In the genomic region with DNA sequence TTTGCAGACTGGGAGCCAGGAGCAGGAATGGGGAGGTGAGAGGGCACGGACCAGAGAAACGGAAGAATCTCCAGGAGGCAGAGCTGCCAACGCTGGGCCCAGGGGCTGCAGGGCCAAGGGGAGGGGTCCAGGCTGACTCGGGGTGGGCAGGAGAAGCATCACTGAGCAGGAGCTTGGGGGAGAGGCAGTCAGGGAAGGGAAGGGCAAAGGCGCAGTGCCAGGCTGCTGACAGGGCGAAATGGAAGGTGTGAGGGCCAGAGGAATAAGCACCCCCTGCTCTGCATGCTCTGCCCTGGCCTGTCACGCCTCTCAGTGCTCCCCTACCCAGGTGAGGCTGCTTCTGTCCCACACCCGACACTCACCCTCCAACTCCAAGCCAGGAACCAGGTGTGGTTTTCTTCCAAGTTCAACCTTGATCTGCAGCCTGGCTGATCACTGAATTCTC, we compare ENCODE assay signal across 17 cellular contexts. TPM values are rescaled to one million over a fixed set of nuclear protein-coding genes. Genes with fewer than 3 reads are reported as not detected.
DNase-seq lines count a peak whose midpoint lies in the region; ATAC-seq and TF ChIP-seq lines count a peak whose summit lies in the region.
"Had no signal": no experiment of that assay in that cellular context is flagged by ENCODE, and none has a peak within 500 bp of the region (broad histone marks: within the 10 kb centered on the region; RNA-seq: fewer than 3 reads in every experiment).

No MANE protein-coding gene starts in this region.

- CTCF ChIA-PET in WTC11 (lab: Charles Lee) (interaction anchor here (1.1 to 1.8 kb wide), 4 partner anchors 15 to 79 kb away, joined by 3 to 14 read pairs (median 4); a partner anchor contains a TSS), PC-3 (lab: Charles Lee) (no interaction called here)

- H3K27me3 ChIP-seq in BLaER1 treated with 17β-estradiol and CSF1 and Interleukin-3, amounts not matched to agents 10 nM and 100 nM = peaks cover 0 to 11% (median 0%) of the 10 kb centered on the region in 11 experiments; a peak in 8 of 22 replicates
- peaks cover 2% of the 10 kb centered on the region for H3K27me3 ChIP-seq in PC-3 (ENCODE audit: low read length)
- H3K27me3 ChIP-seq: left lung, SJSA1 had no signal

- H3K9me2 ChIP-seq in PC-3 (replicated peaks; ENCODE audit: low read length) = no peaks in the 10 kb centered on the region

- H3K27ac Mint-ChIP-seq in WTC11 = no peak overlapping the region
- no peak overlapping the region for H3K27ac Mint-ChIP-seq in activated naive CD8-positive, alpha-beta T cell treated with anti-CD3 and anti-CD28 coated beads for 36 hours

- no peak overlapping the region for H3K27ac ChIP-seq in BLaER1 treated with 17β-estradiol and CSF1 and Interleukin-3, amounts not matched to agents 10 nM and 100 nM
- H3K27ac ChIP-seq in PC-3 (ENCODE audit: low read length) = no peak overlapping the region
- H3K27ac ChIP-seq: SJSA1 had no signal

- no peaks in the 10 kb centered on the region for H3K36me3 Mint-ChIP-seq in WTC11
- no peaks in the 10 kb centered on the region for H3K36me3 Mint-ChIP-seq in activated naive CD8-positive, alpha-beta T cell treated with anti-CD3 and anti-CD28 coated beads for 36 hours

- peaks cover 11 to 68% (median 56%) of the 10 kb centered on the region in 10 experiments for H3K4me1 ChIP-seq in BLaER1 treated with 17β-estradiol and CSF1 and Interleukin-3, amounts not matched to agents 10 nM and 100 nM
- no peaks in the 10 kb centered on the region for H3K4me1 ChIP-seq in PC-3 (ENCODE audit: insufficient read depth, low read length)
- H3K4me1 ChIP-seq: Caco-2 had no signal

- no peak for TF ChIP-seq CTCF in WTC11 (IDR thresholded peaks at IDR 0.05)
- no peak for TF ChIP-seq CTCF in PC-3 (conservative IDR thresholded peaks at IDR 0.05; ENCODE audit: low read depth, low read length)

- H3K9ac ChIP-seq in BLaER1 treated with 17β-estradiol and CSF1 and Interleukin-3, amounts not matched to agents 10 nM and 100 nM = 0 out of 22 replicates have a peak overlapping the region, but pooled peaks of 1 of the 11 experiments have one; percentile 7
- H3K9ac ChIP-seq in PC-3 (ENCODE audit: low read length) = no peak overlapping the region

- POLR2A ChIA-PET in WTC11 (lab: Charles Lee) = no interaction called here
- POLR2A ChIA-PET in PC-3 (lab: Charles Lee; ENCODE audit: unreplicated experiment) = no interaction called here

- peak overlapping the region; percentile 24 to 77 (median 65); a peak in 19 of 22 replicates for H3K4me2 ChIP-seq in BLaER1 treated with 17β-estradiol and CSF1 and Interleukin-3, amounts not matched to agents 10 nM and 100 nM
- no peak overlapping the region for H3K4me2 ChIP-seq in PC-3 (ENCODE audit: low read length)

- no peaks in the 10 kb centered on the region for H3F3A ChIP-seq in PC-3 (ENCODE audit: low read length, unreplicated experiment)

- ATAC-seq in WTC11 = no peak
- ATAC-seq in sciatic nerve = no peak
- ATAC-seq in PC-3 = no peak
- ATAC-seq: activated naive CD8-positive, alpha-beta T cell treated with anti-CD3 and anti-CD28 coated beads, Interleukin-2, amount 50 U/mL, for 24 hours; left lung had no signal

- no peaks in the 10 kb centered on the region for H3K9me3 Mint-ChIP-seq in WTC11
- no peaks in the 10 kb centered on the region for H3K9me3 Mint-ChIP-seq in activated naive CD8-positive, alpha-beta T cell treated with anti-CD3 and anti-CD28 coated beads for 36 hours
- H3K9me3 Mint-ChIP-seq: activated naive CD8-positive, alpha-beta T cell treated with anti-CD3 and anti-CD28 coated beads, Interleukin-2, amount 50 U/mL, for 24 hours had no signal

- no TSS peak for BruUV-seq in PC-3 (replicated peaks; lab: Mats Ljungman, UMichigan)

- DNase-seq in WTC11 (ENCODE audit: low spot score) = peak; percentile 5
- peak; percentile 69 for DNase-seq in left kidney (ENCODE audit: low read depth, low spot score)
- DNase-seq in sciatic nerve (ENCODE audit: low spot score) = peak; percentile 60
- DNase-seq in PC-3 = no peak
- no peak for DNase-seq in KG1 (lab: John Stamatoyannopoulos, UW)
- DNase-seq in activated naive CD8-positive, alpha-beta T cell treated with anti-CD3 and anti-CD28 coated beads for 36 hours = no peak
- no peak for DNase-seq in NOMO-1 (lab: John Stamatoyannopoulos, UW; ENCODE audit: unreplicated experiment in 2 of 2)
- DNase-seq: activated CD4-positive, alpha-beta T cell treated with anti-CD3 and anti-CD28 coated beads for 48 hours; activated naive CD8-positive, alpha-beta T cell treated with anti-CD3 and anti-CD28 coated beads, Interleukin-2, amount 50 U/mL, for 24 hours; effector memory CD4-positive, alpha-beta T cell; Karpas-422; substantia nigra; T-helper 9 cell had no signal

- H3K4me3 ChIP-seq in BLaER1 treated with 17β-estradiol and CSF1 and Interleukin-3, amounts not matched to agents 10 nM and 100 nM = no peak overlapping the region
- H3K4me3 ChIP-seq in PC-3 (ENCODE audit: low read length) = no peak overlapping the region
- H3K4me3 ChIP-seq: left lung, SJSA1 had no signal

- H2AFZ ChIP-seq in PC-3 (ENCODE audit: low read length) = no peak overlapping the region

- H3K36me3 ChIP-seq in BLaER1 treated with 17β-estradiol and CSF1 and Interleukin-3, amounts not matched to agents 10 nM and 100 nM = no peaks in the 10 kb centered on the region
- H3K36me3 ChIP-seq in PC-3 (ENCODE audit: low read depth, low read length) = no peaks in the 10 kb centered on the region
- H3K36me3 ChIP-seq: SJSA1 had no signal

- H3K79me2 ChIP-seq in PC-3 (ENCODE audit: low read length) = no peaks in the 10 kb centered on the region

- peaks cover 0 to 4% (median 0%) of the 10 kb centered on the region in 11 experiments; a peak in 1 of 22 replicates for H4K20me1 ChIP-seq in BLaER1 treated with 17β-estradiol and CSF1 and Interleukin-3, amounts not matched to agents 10 nM and 100 nM
- H4K20me1 ChIP-seq in PC-3 (ENCODE audit: low read length) = no peaks in the 10 kb centered on the region

- H3K4me3 Mint-ChIP-seq in WTC11 = no peak overlapping the region
- H3K4me3 Mint-ChIP-seq in activated naive CD8-positive, alpha-beta T cell treated with anti-CD3 and anti-CD28 coated beads for 36 hours = no peak overlapping the region
- H3K4me3 Mint-ChIP-seq: activated naive CD8-positive, alpha-beta T cell treated with anti-CD3 and anti-CD28 coated beads, Interleukin-2, amount 50 U/mL, for 24 hours had no signal

- peaks cover 14% of the 10 kb centered on the region for H3K4me1 Mint-ChIP-seq in WTC11
- H3K4me1 Mint-ChIP-seq in activated naive CD8-positive, alpha-beta T cell treated with anti-CD3 and anti-CD28 coated beads for 36 hours = no peaks in the 10 kb centered on the region
- H3K4me1 Mint-ChIP-seq: activated naive CD8-positive, alpha-beta T cell treated with anti-CD3 and anti-CD28 coated beads, Interleukin-2, amount 50 U/mL, for 24 hours had no signal

- H3K27me3 Mint-ChIP-seq in WTC11 (ENCODE audit: low read depth) = no peaks in the 10 kb centered on the region
- H3K27me3 Mint-ChIP-seq in activated naive CD8-positive, alpha-beta T cell treated with anti-CD3 and anti-CD28 coated beads for 36 hours = peaks cover 15% of the 10 kb centered on the region

- intact Hi-C loops in sciatic nerve (cut with DNase I) (no loop called here), PC-3 (cut with micrococcal nuclease) (no loop called here)

- no peaks in the 10 kb centered on the region for H3K9me3 ChIP-seq in BLaER1 treated with 17β-estradiol and CSF1 and Interleukin-3, amounts not matched to agents 10 nM and 100 nM (replicated peaks in 1 of 11)
- no peaks in the 10 kb centered on the region for H3K9me3 ChIP-seq in PC-3 (ENCODE audit: low read length)
- H3K9me3 ChIP-seq: Caco-2, left lung, SJSA1 had no signal

TF ChIP-seq in WTC11, 78 proteins besides CTCF, POLR2A, EP300 and RAD21 (continues in another document):
- TF ChIP-seq, protein P1, sequence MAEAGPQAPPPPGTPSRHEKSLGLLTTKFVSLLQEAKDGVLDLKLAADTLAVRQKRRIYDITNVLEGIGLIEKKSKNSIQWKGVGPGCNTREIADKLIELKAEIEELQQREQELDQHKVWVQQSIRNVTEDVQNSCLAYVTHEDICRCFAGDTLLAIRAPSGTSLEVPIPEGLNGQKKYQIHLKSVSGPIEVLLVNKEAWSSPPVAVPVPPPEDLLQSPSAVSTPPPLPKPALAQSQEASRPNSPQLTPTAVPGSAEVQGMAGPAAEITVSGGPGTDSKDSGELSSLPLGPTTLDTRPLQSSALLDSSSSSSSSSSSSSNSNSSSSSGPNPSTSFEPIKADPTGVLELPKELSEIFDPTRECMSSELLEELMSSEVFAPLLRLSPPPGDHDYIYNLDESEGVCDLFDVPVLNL (CRISPR knock-in tag; IDR thresholded peaks at IDR 0.05; ENCODE audit: borderline replicate concordance, low read depth) = no peak
- TF ChIP-seq, protein P2, sequence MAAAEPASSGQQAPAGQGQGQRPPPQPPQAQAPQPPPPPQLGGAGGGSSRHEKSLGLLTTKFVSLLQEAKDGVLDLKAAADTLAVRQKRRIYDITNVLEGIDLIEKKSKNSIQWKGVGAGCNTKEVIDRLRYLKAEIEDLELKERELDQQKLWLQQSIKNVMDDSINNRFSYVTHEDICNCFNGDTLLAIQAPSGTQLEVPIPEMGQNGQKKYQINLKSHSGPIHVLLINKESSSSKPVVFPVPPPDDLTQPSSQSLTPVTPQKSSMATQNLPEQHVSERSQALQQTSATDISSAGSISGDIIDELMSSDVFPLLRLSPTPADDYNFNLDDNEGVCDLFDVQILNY (CRISPR knock-in tag; IDR thresholded peaks at IDR 0.05) = no peak
- TF ChIP-seq ZBTB21 (CRISPR knock-in tag; IDR thresholded peaks at IDR 0.05; ENCODE audit: borderline replicate concordance) = no peak
- no peak for TF ChIP-seq TEAD4 (CRISPR knock-in tag; IDR thresholded peaks at IDR 0.05)
- TF ChIP-seq SP1 (CRISPR knock-in tag; conservative IDR thresholded peaks at IDR 0.05) = no peak
- TF ChIP-seq, protein P3, sequence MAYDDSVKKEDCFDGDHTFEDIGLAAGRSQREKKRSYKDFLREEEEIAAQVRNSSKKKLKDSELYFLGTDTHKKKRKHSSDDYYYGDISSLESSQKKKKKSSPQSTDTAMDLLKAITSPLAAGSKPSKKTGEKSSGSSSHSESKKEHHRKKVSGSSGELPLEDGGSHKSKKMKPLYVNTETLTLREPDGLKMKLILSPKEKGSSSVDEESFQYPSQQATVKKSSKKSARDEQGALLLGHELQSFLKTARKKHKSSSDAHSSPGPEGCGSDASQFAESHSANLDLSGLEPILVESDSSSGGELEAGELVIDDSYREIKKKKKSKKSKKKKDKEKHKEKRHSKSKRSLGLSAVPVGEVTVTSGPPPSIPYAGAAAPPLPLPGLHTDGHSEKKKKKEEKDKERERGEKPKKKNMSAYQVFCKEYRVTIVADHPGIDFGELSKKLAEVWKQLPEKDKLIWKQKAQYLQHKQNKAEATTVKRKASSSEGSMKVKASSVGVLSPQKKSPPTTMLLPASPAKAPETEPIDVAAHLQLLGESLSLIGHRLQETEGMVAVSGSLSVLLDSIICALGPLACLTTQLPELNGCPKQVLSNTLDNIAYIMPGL (CRISPR knock-in tag; IDR thresholded peaks at IDR 0.05) = no peak
- TF ChIP-seq TEAD1 (CRISPR knock-in tag; IDR thresholded peaks at IDR 0.05) = no peak

RNA-seq across cellular contexts. Expression of a gene that starts 14.4 kb away (rescaled TPM):
- total RNA-seq in WTC11 (2021) (0.74 to 1.7 TPM (median 1.6 TPM) in 3 replicates), sciatic nerve (192 TPM), PC-3 (2014; rRNA removed) (not detected in 2 replicates)
- total RNA-seq in activated naive CD8-positive, alpha-beta T cell treated with anti-CD3 and anti-CD28 coated beads for 36 hours = 10 to 100 TPM; 11.5 to 12.1 TPM

Comparison
In these comparisons a context has a peak if more than half of its experiments do, and no peak if none do; other contexts are left out.
1. DNase-seq: peak in WTC11 (single experiment), left kidney (single experiment) and sciatic nerve (single experiment); none in PC-3 (single experiment), KG1 (single experiment), activated naive CD8-positive, alpha-beta T cell treated with anti-CD3 and anti-CD28 coated beads for 36 hours (single experiment) and NOMO-1 (0 of 2).
2. RNA of a gene that starts 14.4 kb away (total RNA-seq): 192 TPM in sciatic nerve (single experiment); 11.5 to 12.1 TPM in activated naive CD8-positive, alpha-beta T cell treated with anti-CD3 and anti-CD28 coated beads for 36 hours, 0.74 to 1.7 TPM in WTC11 and not detected in PC-3; every median in the first group is over 10 times any median in the second.